9 cellular contexts compared by ENCODE assay signal in the genomic region with DNA sequence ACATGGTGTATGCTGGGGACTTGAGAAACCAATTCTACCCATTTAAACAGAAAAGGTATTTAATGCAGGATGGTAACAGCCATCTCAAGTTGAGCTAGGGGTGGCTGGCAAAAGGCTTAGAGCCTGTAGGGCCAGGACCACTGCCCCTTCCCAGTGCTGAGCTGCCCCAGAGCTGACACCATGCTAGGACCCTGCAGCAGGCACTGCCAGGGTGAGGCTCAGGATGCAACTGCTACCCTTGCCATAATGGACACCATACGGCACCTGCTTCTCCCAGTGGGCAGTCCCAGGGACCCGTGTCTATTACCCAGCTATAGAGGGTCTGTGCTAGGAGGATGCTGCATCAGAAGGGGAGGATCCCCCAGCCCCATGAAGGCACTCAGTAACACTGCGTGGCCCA.
"Had no signal": no experiment of that assay in that cellular context is flagged by ENCODE, and none has a peak within 500 bp of the region (broad histone marks: within the 10 kb centered on the region; RNA-seq: fewer than 3 reads in every experiment).

No MANE protein-coding gene starts in this region.

- H3K4me1 Mint-ChIP-seq: IgD-negative memory B cell had no signal

- H3K27ac ChIP-seq: GM23248, HL-60 had no signal

- H3K4me3 Mint-ChIP-seq: HFFc6 had no signal

- H3K9me3 ChIP-seq: HAP-1 had no signal

- H3K4me1 ChIP-seq: HAP-1 had no signal

- H3K36me3 Mint-ChIP-seq: IgD-negative memory B cell had no signal

- H2AFZ ChIP-seq: GM23248 had no signal

- H3K9me3 Mint-ChIP-seq: HFFc6 had no signal

- H3K36me3 ChIP-seq: HAP-1 had no signal

- H3K4me3 ChIP-seq: GM23248, HAP-1 had no signal

- H3K27ac Mint-ChIP-seq: HFFc6 had no signal

- ATAC-seq: HCT116, HepG2 had no signal

- DNase-seq: GM23248, GOT3, H7, HFFc6 had no signal

- H3K9ac ChIP-seq: GM23248 had no signal
